24 cellular contexts compared by ENCODE assay signal in the genomic region with DNA sequence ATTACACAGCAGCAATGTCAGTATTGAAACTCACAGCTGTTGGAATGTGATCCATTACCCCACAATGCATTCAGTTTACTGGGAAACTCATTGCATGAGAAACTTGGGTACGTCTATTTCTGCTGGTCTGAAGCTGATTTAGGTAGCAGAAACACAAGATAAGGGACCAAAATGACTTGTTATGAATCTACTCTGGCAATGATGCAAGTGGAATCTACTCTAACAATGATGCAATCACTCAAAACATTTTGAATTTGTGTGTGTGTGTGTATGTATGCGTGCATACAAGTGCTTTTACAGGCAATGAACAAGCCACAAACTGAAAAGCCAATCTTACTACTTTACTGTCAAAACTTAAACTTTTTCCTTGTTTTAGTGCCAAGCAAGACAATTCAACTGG.
"Had no signal": no experiment of that assay in that cellular context is flagged by ENCODE, and none has a peak within 500 bp of the region (broad histone marks: within the 10 kb centered on the region; RNA-seq: fewer than 3 reads in every experiment).

No MANE protein-coding gene starts in this region.

- H3K27ac ChIP-seq: HL-60, KMS-11, PC-9, Peyer's patch, SJCRH30 had no signal

- H3K36me3 ChIP-seq: Peyer's patch, SJCRH30 had no signal

- H3K9me3 ChIP-seq: Peyer's patch, SJCRH30 had no signal

- H3K9ac ChIP-seq: KMS-11 had no signal

- ATAC-seq: Right ventricle myocardium inferior, SK-N-SH treated with all-trans-retinoic acid at 6 μM for 48 hours had no signal

- FAIRE-seq: HTR-8/SVneo had no signal

- H3K27me3 ChIP-seq: Peyer's patch, SJCRH30 had no signal

- H3K4me1 ChIP-seq: Peyer's patch, SJCRH30 had no signal

- H3K4me2 ChIP-seq: KMS-11, PC-9 had no signal

- H3K4me3 ChIP-seq: PC-9, Peyer's patch, SJCRH30 had no signal

- H2AFZ ChIP-seq: PC-9 had no signal

- DNase-seq: Kasumi-1; MM.1S; NCI-H1092 treated with DMSO at 0.1 percent for 48 hours; NCI-H1436; NCI-H187; NCI-H2029; NCI-H2081 treated with DMSO at 0.1 percent for 48 hours; NCI-H2171; NCI-H226; NCI-H446; NCI-H510A; NCI-H524 treated with DMSO at 0.1 percent for 48 hours; NCI-H69; NCI-H774; NK-92 treated with Interleukin-12 subunit alpha and Interleukin-12 subunit beta, amount 100 ng/mL, for 24 hours; PC-9; Peyer's patch; SHP77 treated with DMSO at 0.1 percent for 48 hours; SJCRH30 had no signal
